ENCODE assay signal across 8 cellular contexts in the genomic region with DNA sequence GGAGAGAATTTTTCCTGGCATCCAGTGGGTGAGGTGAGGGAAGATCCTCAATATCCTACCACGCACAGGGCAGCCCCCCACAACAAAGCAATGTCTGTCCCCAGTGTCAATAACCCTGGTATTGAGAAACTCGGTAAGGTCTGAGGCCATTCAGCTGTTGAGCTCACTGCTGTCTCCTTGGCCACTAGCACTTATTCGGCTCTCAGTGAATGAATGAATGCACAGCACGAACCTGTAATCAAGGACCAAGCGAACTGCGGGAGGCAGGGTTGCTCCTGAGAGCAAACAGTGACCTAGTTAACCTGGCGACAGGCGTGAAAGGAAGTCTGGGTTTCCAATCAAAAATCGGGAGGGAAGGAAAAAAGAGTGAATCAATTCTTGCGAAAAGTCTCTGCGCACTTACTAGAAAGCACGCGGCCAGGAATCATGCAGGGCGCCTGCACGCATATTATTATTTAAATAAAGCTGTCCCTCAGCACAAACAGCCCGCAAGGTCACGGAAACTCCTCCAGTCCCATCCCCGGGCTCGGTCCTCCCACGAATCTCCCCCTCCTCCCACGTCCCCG.
A peak's percentile ranks its signal among the peaks of the same experiment; 100 is the strongest.
DNase-seq lines count a peak whose midpoint lies in the region; ATAC-seq and TF ChIP-seq lines count a peak whose summit lies in the region.

No MANE protein-coding gene starts in this region.

- peaks cover 9 to 10% of the 10 kb centered on the region in 2 donors for H3K4me1 ChIP-seq in mucosa of rectum (ENCODE audit: control insufficient read depth in 2 of 2, insufficient read depth in 2 of 2, low read length in 2 of 2)

- peak; percentile 6 for ATAC-seq in GM21447 (IDR thresholded peaks at IDR 0.05; ENCODE audit: unreplicated experiment)
- no peak for ATAC-seq in GM18519 (IDR thresholded peaks at IDR 0.05; ENCODE audit: low FRiP score, unreplicated experiment)

- no peaks in the 10 kb centered on the region for H3K27me3 ChIP-seq in mucosa of rectum (ENCODE audit: control insufficient read depth in 2 of 2, insufficient read depth in 2 of 2, low read length in 2 of 2)

- no peaks in the 10 kb centered on the region for H3K9me3 ChIP-seq in mucosa of rectum (ENCODE audit: control insufficient read depth in 2 of 2, low read length in 2 of 2)

- TF ChIP-seq CTCF in AG09319 (IDR thresholded peaks at IDR 0.05; ENCODE audit: low read depth, low read length) (no peak), coronary artery (IDR thresholded peaks at IDR 0.05) (no peak)

- peak overlapping the region; percentile 94 to 97 for H3K9ac ChIP-seq in mucosa of rectum (ENCODE audit: low read depth in 1 of 2, low read length in 2 of 2)

- peak overlapping the region; percentile 80 to 94 for H3K27ac ChIP-seq in coronary artery
- H3K27ac ChIP-seq in mucosa of rectum (ENCODE audit: low read depth in 2 of 2, low read length in 2 of 2): peak overlapping the region; percentile 99

- H3K4me3 ChIP-seq in coronary artery (peak overlapping the region; percentile 73), mucosa of rectum (ENCODE audit: low read length in 2 of 2) (peak overlapping the region; percentile 97 to 99)

- H3K36me3 ChIP-seq in mucosa of rectum (ENCODE audit: control insufficient read depth in 2 of 2, insufficient read depth in 2 of 2, low read length in 2 of 2): peaks cover 6% of the 10 kb centered on the region in 2 donors

- DNase-seq in AG09319 (ENCODE audit: extremely low read depth, low read depth) (peak; percentile 1), NCI-H748 treated with DMSO at 0.1 percent for 48 hours (lab: John Stamatoyannopoulos, UW) (peak; percentile 81), coronary artery (ENCODE audit: low spot score) (no peak), NCI-H2227 (lab: John Stamatoyannopoulos, UW; ENCODE audit: unreplicated experiment) (no peak)
- no peak for DNase-seq in stimulated activated naive CD4-positive, alpha-beta T cell (lab: John Stamatoyannopoulos, UW)

Comparison
In these comparisons a context has a peak if more than half of its experiments do, and no peak if none do; other contexts are left out.
1. DNase-seq: peak in AG09319 (single experiment) and NCI-H748 treated with DMSO at 0.1 percent for 48 hours (single experiment); none in coronary artery (single experiment), NCI-H2227 (single experiment) and stimulated activated naive CD4-positive, alpha-beta T cell (0 of 6).